Comparison of ENCODE assay signal across 12 cellular contexts in genomic region chr5:126438267-126438666, GRCh38. TPM values are rescaled to one million over a fixed set of nuclear protein-coding genes. Genes with fewer than 3 reads are reported as not detected.
DNase-seq lines count a peak whose midpoint lies in the region; ATAC-seq and FAIRE-seq lines count a peak whose summit lies in the region.
"Had no signal": no experiment of that assay in that cellular context is flagged by ENCODE, and none has a peak within 500 bp of the region (broad histone marks: within the 10 kb centered on the region; RNA-seq: fewer than 3 reads in every experiment).

No MANE protein-coding gene starts in this region.

- no peak overlapping the region for H3K4me3 Mint-ChIP-seq in activated naive CD8-positive, alpha-beta T cell treated with anti-CD3 and anti-CD28 coated beads, Interleukin-2, amount 50 U/mL, for 24 hours
- H3K4me3 Mint-ChIP-seq: dendritic cell treated with granulocyte-macrophage colony-stimulating factor and Interleukin-4, amounts not matched to agents 40 ng/mL and 50 ng/mL, for 4 days had no signal

- ATAC-seq in GM19463 (IDR thresholded peaks at IDR 0.05; ENCODE audit: unreplicated experiment), result peak; percentile 89
- ATAC-seq in HG03025 (IDR thresholded peaks at IDR 0.05; ENCODE audit: low FRiP score, unreplicated experiment), result peak; percentile 67
- ATAC-seq in activated naive CD8-positive, alpha-beta T cell treated with anti-CD3 and anti-CD28 coated beads, Interleukin-2, amount 50 U/mL, for 24 hours, result peak; percentile 99

- peak overlapping the region; percentile 57 for H3K27ac Mint-ChIP-seq in activated naive CD8-positive, alpha-beta T cell treated with anti-CD3 and anti-CD28 coated beads, Interleukin-2, amount 50 U/mL, for 24 hours
- H3K27ac Mint-ChIP-seq: dendritic cell treated with granulocyte-macrophage colony-stimulating factor and Interleukin-4, amounts not matched to agents 40 ng/mL and 50 ng/mL, for 4 days had no signal

- H3K4me1 Mint-ChIP-seq in activated naive CD8-positive, alpha-beta T cell treated with anti-CD3 and anti-CD28 coated beads, Interleukin-2, amount 50 U/mL, for 24 hours, result peaks cover 33% of the 10 kb centered on the region

- intact Hi-C loops in posterior cingulate gyrus (cut with DNase I), result no loop called here

- peak; percentile 91 for FAIRE-seq in GM18507 (lab: Jason Lieb, UNC)
- FAIRE-seq: H54 had no signal

- no peaks in the 10 kb centered on the region for H3K27me3 Mint-ChIP-seq in activated naive CD8-positive, alpha-beta T cell treated with anti-CD3 and anti-CD28 coated beads, Interleukin-2, amount 50 U/mL, for 24 hours
- H3K27me3 Mint-ChIP-seq: dendritic cell treated with granulocyte-macrophage colony-stimulating factor and Interleukin-4, amounts not matched to agents 40 ng/mL and 50 ng/mL, for 4 days had no signal

- peak; percentile 28 for DNase-seq in GM18507 (ENCODE audit: extremely low spot score, insufficient read length, low read depth)
- DNase-seq in activated naive CD8-positive, alpha-beta T cell treated with anti-CD3 and anti-CD28 coated beads, Interleukin-2, amount 50 U/mL, for 24 hours, result no peak
- no peak for DNase-seq in activated effector memory CD4-positive, alpha-beta T cell treated with anti-CD3 and anti-CD28 coated beads, Interleukin-2, amount 50 U/mL, for 16 hours
- DNase-seq in stimulated activated naive CD4-positive, alpha-beta T cell (lab: John Stamatoyannopoulos, UW), result no peak
- no peak for DNase-seq in cerebellum (ENCODE audit: low spot score)
- no peak for DNase-seq in posterior cingulate gyrus
- DNase-seq: activated CD4-positive, alpha-beta T cell treated with anti-CD3 and anti-CD28 coated beads, Interleukin-2, amount 50 U/mL, for 4 hours; NCI-H1105 treated with DMSO at 0.1 percent for 48 hours had no signal

- no peaks in the 10 kb centered on the region for H3K9me3 Mint-ChIP-seq in activated naive CD8-positive, alpha-beta T cell treated with anti-CD3 and anti-CD28 coated beads, Interleukin-2, amount 50 U/mL, for 24 hours
- H3K9me3 Mint-ChIP-seq: dendritic cell treated with granulocyte-macrophage colony-stimulating factor and Interleukin-4, amounts not matched to agents 40 ng/mL and 50 ng/mL, for 4 days had no signal

- peaks cover 14% of the 10 kb centered on the region for H3K36me3 Mint-ChIP-seq in activated naive CD8-positive, alpha-beta T cell treated with anti-CD3 and anti-CD28 coated beads, Interleukin-2, amount 50 U/mL, for 24 hours (ENCODE audit: low read depth)

RNA-seq across cellular contexts. Expression of gene GRAMD2B, which starts 15.1 kb away (rescaled TPM):
- 8.6 TPM for total RNA-seq in cerebellum
